Comparison of ENCODE assay signal across 24 cellular contexts in the genomic region with DNA sequence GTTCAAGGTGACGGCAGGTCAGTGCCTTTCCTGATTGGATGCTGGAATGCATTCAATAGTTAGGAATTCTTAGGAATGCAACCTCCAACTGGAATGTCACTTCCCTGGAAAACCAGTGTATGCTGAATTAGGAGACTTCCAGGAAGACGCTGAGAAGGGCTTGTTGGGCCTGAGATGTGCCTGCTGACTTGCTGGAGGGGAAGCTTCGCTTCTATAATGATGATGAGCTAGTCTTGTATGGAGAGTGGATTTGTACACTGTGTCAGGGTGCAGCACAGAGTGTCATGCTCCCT. TPM values are rescaled to one million over a fixed set of nuclear protein-coding genes. Genes with fewer than 3 reads are reported as not detected.
DNase-seq lines count a peak whose midpoint lies in the region; ATAC-seq, FAIRE-seq and TF ChIP-seq lines count a peak whose summit lies in the region.
"Had no signal": no experiment of that assay in that cellular context is flagged by ENCODE, and none has a peak within 500 bp of the region (broad histone marks: within the 10 kb centered on the region; RNA-seq: fewer than 3 reads in every experiment).

No MANE protein-coding gene starts in this region.

- no peak overlapping the region for H2BK5ac ChIP-seq in H9 (ENCODE audit: insufficient read length, low read length)

- no peak overlapping the region for H4K91ac ChIP-seq in H9 (ENCODE audit: insufficient read length, low read depth, low read length)

- H3K4ac ChIP-seq in H9 (ENCODE audit: low read depth, low read length), result no peak overlapping the region

- H2BK12ac ChIP-seq in H9 (ENCODE audit: insufficient read length, low read depth, low read length), result no peak overlapping the region

- intact Hi-C loops in ascending aorta (cut with DNase I), result no loop called here

- H3K79me2 ChIP-seq in H9 (ENCODE audit: insufficient read depth, low read length) (no peaks in the 10 kb centered on the region), smooth muscle cell (ENCODE audit: low read depth) (no peaks in the 10 kb centered on the region)

- peak overlapping the region; percentile 53 for H4K5ac ChIP-seq in H9 (ENCODE audit: insufficient read length, low read depth, low read length)

- no peak overlapping the region for H3K23ac ChIP-seq in H9 (ENCODE audit: insufficient read length, low read depth, low read length)

- no peaks in the 10 kb centered on the region for H4K20me1 ChIP-seq in H9 (ENCODE audit: control insufficient read depth, insufficient read depth, insufficient read length)
- no peaks in the 10 kb centered on the region for H4K20me1 ChIP-seq in smooth muscle cell (ENCODE audit: low read depth)

- H3F3A ChIP-seq in smooth muscle cell (ENCODE audit: low read depth), result peaks cover 8% of the 10 kb centered on the region

- no peak overlapping the region for H2BK20ac ChIP-seq in H9 (ENCODE audit: low read depth, low read length, poor library complexity, severe bottlenecking)

- H3K4me1 Mint-ChIP-seq in H9, result peaks cover 44 to 52% of the 10 kb centered on the region in 2 experiments
- peaks cover 7% of the 10 kb centered on the region for H3K4me1 Mint-ChIP-seq in activated T-helper 17 cell treated with anti-CD3 and anti-CD28 coated beads, Interleukin-2, amount 50 U/mL, for 72 hours
- H3K4me1 Mint-ChIP-seq: IgD-negative memory B cell had no signal

- no peaks in the 10 kb centered on the region for H3K9me3 Mint-ChIP-seq in H9
- H3K9me3 Mint-ChIP-seq in activated T-helper 17 cell treated with anti-CD3 and anti-CD28 coated beads, Interleukin-2, amount 50 U/mL, for 72 hours, result no peaks in the 10 kb centered on the region
- H3K9me3 Mint-ChIP-seq: CD4-positive, alpha-beta memory T cell; IgD-negative memory B cell had no signal

- H3K27me3 Mint-ChIP-seq in H9 (ENCODE audit: low read depth), result peaks cover 4% of the 10 kb centered on the region
- H3K27me3 Mint-ChIP-seq in activated T-helper 17 cell treated with anti-CD3 and anti-CD28 coated beads, Interleukin-2, amount 50 U/mL, for 72 hours, result peaks cover 6% of the 10 kb centered on the region

- TF ChIP-seq CTCF in H9 (conservative IDR thresholded peaks at IDR 0.05), result no peak
- TF ChIP-seq CTCF in smooth muscle cell (IDR thresholded peaks at IDR 0.05; ENCODE audit: borderline replicate concordance, insufficient read depth, poor library complexity, severe bottlenecking), result no peak
- TF ChIP-seq CTCF in ascending aorta (IDR thresholded peaks at IDR 0.05), result no peak

- no peak overlapping the region for H3K4me3 ChIP-seq in smooth muscle cell
- no peak overlapping the region for H3K4me3 ChIP-seq in ascending aorta
- H3K4me3 ChIP-seq: GM12878, PC-9 had no signal

- H3K4me1 ChIP-seq in H9 (ENCODE audit: insufficient read depth, low read length), result 0 out of 2 replicates have a peak, but pooled peaks cover 4% of the 10 kb centered on the region
- H3K4me1 ChIP-seq in smooth muscle cell (ENCODE audit: low read depth), result peaks cover 21% of the 10 kb centered on the region
- H3K4me1 ChIP-seq in ascending aorta, result no peaks in the 10 kb centered on the region

- no peak overlapping the region for H2BK120ac ChIP-seq in H9 (ENCODE audit: low read depth, low read length, poor library complexity, severe bottlenecking)

- peak overlapping the region in 1 of 3 experiments; percentile 3; a peak in 1 of 7 replicates for H3K27ac Mint-ChIP-seq in H9
- H3K27ac Mint-ChIP-seq in activated T-helper 17 cell treated with anti-CD3 and anti-CD28 coated beads, Interleukin-2, amount 50 U/mL, for 72 hours, result peak overlapping the region; percentile 34
- H3K27ac Mint-ChIP-seq: IgD-negative memory B cell had no signal

- H3K36me3 ChIP-seq in smooth muscle cell (ENCODE audit: low read depth) (no peaks in the 10 kb centered on the region), ascending aorta (no peaks in the 10 kb centered on the region)

- H3K27ac ChIP-seq in H9 (ENCODE audit: insufficient read length, low read depth, low read length) (no peak overlapping the region), smooth muscle cell (ENCODE audit: low read depth) (peak overlapping the region; percentile 84), ascending aorta (no peak overlapping the region)
- H3K27ac ChIP-seq: PC-9 had no signal

- H2AK5ac ChIP-seq in H9 (ENCODE audit: insufficient read length, low read length), result no peak overlapping the region

- peak overlapping the region; percentile 36 for H3K18ac ChIP-seq in H9 (ENCODE audit: insufficient read length, low read depth, low read length)

- ATAC-seq in activated T-helper 17 cell treated with anti-CD3 and anti-CD28 coated beads, Interleukin-2, amount 50 U/mL, for 72 hours (replicated peaks), result no peak

- H3T11ph ChIP-seq in H9 (ENCODE audit: low read length), result no peak overlapping the region

- no peak overlapping the region for H3K9ac ChIP-seq in H9 (ENCODE audit: extremely low read depth, insufficient read length, low read length)
- H3K9ac ChIP-seq in smooth muscle cell (ENCODE audit: low read depth), result no peak overlapping the region

- no peaks in the 10 kb centered on the region for H3K36me3 Mint-ChIP-seq in H9 (ENCODE audit: insufficient read depth in 1 of 3, low read depth in 3 of 3)
- no peaks in the 10 kb centered on the region for H3K36me3 Mint-ChIP-seq in activated T-helper 17 cell treated with anti-CD3 and anti-CD28 coated beads, Interleukin-2, amount 50 U/mL, for 72 hours (ENCODE audit: low read depth)
- H3K36me3 Mint-ChIP-seq: CD4-positive, alpha-beta memory T cell; IgD-negative memory B cell had no signal

- H3K9me3 ChIP-seq in H9 (ENCODE audit: control insufficient read depth, low read depth, low read length), result no peaks in the 10 kb centered on the region
- no peaks in the 10 kb centered on the region for H3K9me3 ChIP-seq in smooth muscle cell (replicated peaks; ENCODE audit: low read depth)
- no peaks in the 10 kb centered on the region for H3K9me3 ChIP-seq in ascending aorta

- H2AFZ ChIP-seq in H9 (ENCODE audit: low read length) (no peak overlapping the region), smooth muscle cell (ENCODE audit: low read depth) (no peak overlapping the region)
- H2AFZ ChIP-seq: PC-9 had no signal

- no peak overlapping the region for H3K56ac ChIP-seq in H9 (ENCODE audit: insufficient read length, low read depth, low read length)

- no peak overlapping the region for H3K14ac ChIP-seq in H9 (ENCODE audit: insufficient read depth, low read length)

- H3K4me3 Mint-ChIP-seq in H9, result no peak overlapping the region
- no peak overlapping the region for H3K4me3 Mint-ChIP-seq in activated T-helper 17 cell treated with anti-CD3 and anti-CD28 coated beads, Interleukin-2, amount 50 U/mL, for 72 hours
- H3K4me3 Mint-ChIP-seq: CD4-positive, alpha-beta memory T cell; IgD-negative memory B cell had no signal

- H2BK15ac ChIP-seq in H9 (ENCODE audit: low read depth, low read length), result no peak overlapping the region

- H3K4me2 ChIP-seq in H9 (ENCODE audit: insufficient read depth, insufficient read length, low read length), result no peak overlapping the region
- H3K4me2 ChIP-seq in smooth muscle cell, result peak overlapping the region; percentile 62
- H3K4me2 ChIP-seq: PC-9 had no signal

- H4K8ac ChIP-seq in H9 (replicated peaks; ENCODE audit: insufficient read length, low read depth, low read length), result no peak overlapping the region

- H3K23me2 ChIP-seq in H9 (ENCODE audit: insufficient read length, low read depth, low read length, poor library complexity, severe bottlenecking), result no peaks in the 10 kb centered on the region

- no CpG with 5 or more reads among the region's 3 CpGs for WGBS in H9 (ENCODE audit: extremely low coverage, insufficient read length, low lambda C conversion rate)
- WGBS in smooth muscle cell (ENCODE audit: low lambda C conversion rate), result 71% methylated on average over 3 of the region's 3 CpGs

- H3K27me3 ChIP-seq in H9 (ENCODE audit: insufficient read depth, low read length), result no peaks in the 10 kb centered on the region
- no peaks in the 10 kb centered on the region for H3K27me3 ChIP-seq in smooth muscle cell (ENCODE audit: low read depth)
- H3K27me3 ChIP-seq in ascending aorta, result no peaks in the 10 kb centered on the region

- DNase-seq in H9 (no peak), islet precursor cell (peak; percentile 64), smooth muscle cell (lab: John Stamatoyannopoulos, UW; ENCODE audit: unreplicated experiment) (no peak), NCI-H774 (lab: John Stamatoyannopoulos, UW) (no peak), ascending aorta (ENCODE audit: low spot score in 2 of 2) (no peak), frontal cortex (ENCODE audit: low spot score in 2 of 2) (no peak)
- DNase-seq: C1 segment of cervical spinal cord; CD4-positive, alpha-beta memory T cell; COR-L47; DMS53; GDM1; NCI-H1048; NCI-H1417; NCI-H1694; NCI-H2029 treated with DMSO at 0.1 percent for 48 hours; NCI-H446 treated with DMSO at 0.1 percent for 48 hours; NCI-H526; Right ventricle myocardium superior; RPMI8226 had no signal

- H3K79me1 ChIP-seq in H9 (ENCODE audit: insufficient read depth, low read depth, low read length, poor library complexity, severe bottlenecking), result no peaks in the 10 kb centered on the region

- no peak for FAIRE-seq in frontal cortex (lab: Jason Lieb, UNC)
- FAIRE-seq: GM12878 had no signal

RNA-seq across cellular contexts. Expression of a gene that starts 45.6 kb away (rescaled TPM):
- total RNA-seq in H9 (2021) (0.70 and 0.94 TPM in 2 replicates), smooth muscle cell (0.13 and 0.63 TPM in 2 replicates), ascending aorta (not detected), frontal cortex (64.8 TPM)
- under 1 TPM; 0.19 to 0.45 TPM for total RNA-seq in activated T-helper 17 cell treated with anti-CD3 and anti-CD28 coated beads, Interleukin-2, amount 50 U/mL, for 72 hours
- 0.73 and 3.1 TPM in 2 replicates for polyA plus RNA-seq in smooth muscle cell
- total RNA-seq: H4 had no signal

Comparison
In these comparisons a context has a peak if more than half of its experiments do, and no peak if none do; other contexts are left out.
1. RNA of a gene that starts 45.6 kb away (total RNA-seq): 64.8 TPM in frontal cortex (single experiment); 0.70 to 0.94 TPM in H9, 0.13 to 0.63 TPM in smooth muscle cell, 0.19 to 0.45 TPM in activated T-helper 17 cell treated with anti-CD3 and anti-CD28 coated beads, Interleukin-2, amount 50 U/mL, for 72 hours and not detected in ascending aorta (single experiment); every median in the first group is over 10 times any median in the second.